Comparison of ENCODE assay signal across 24 cellular contexts in the genomic region with DNA sequence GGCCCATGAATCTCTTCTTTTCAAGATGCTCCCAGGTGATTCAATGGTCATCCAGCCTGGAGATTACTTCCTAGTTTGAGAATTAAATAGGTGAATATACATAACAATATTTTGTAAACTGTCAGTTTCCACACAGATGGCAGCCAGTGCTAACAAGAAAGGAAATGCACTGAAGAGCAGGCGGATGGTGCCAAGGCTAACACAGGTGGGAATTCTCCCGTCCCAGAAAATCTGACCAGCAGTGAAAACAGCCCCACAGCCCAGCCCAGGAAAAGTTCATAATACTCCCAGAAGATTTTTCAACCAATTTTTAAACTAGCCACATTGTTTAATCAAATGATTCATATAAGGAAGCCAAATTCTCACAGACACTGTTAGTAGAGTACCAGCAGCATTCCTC.
"Had no signal": no experiment of that assay in that cellular context is flagged by ENCODE, and none has a peak within 500 bp of the region (broad histone marks: within the 10 kb centered on the region; RNA-seq: fewer than 3 reads in every experiment).

No MANE protein-coding gene starts in this region.

- H3K36me3 ChIP-seq: MG63 had no signal

- H3K9ac ChIP-seq: SK-N-SH had no signal

- H3K4me2 ChIP-seq: SK-N-SH had no signal

- H3K27me3 ChIP-seq: MG63 had no signal

- H3K9me2 ChIP-seq: SK-N-SH had no signal

- H3K4me1 Mint-ChIP-seq: T-cell had no signal

- H3K27ac Mint-ChIP-seq: T-cell had no signal

- H3K4me3 Mint-ChIP-seq: T-cell had no signal

- H3K4me3 ChIP-seq: MG63 had no signal

- DNase-seq: IMR-90; Karpas-422; KG1; MG63; NCI-H1092; NCI-H1105 treated with DMSO at 0.1 percent for 48 hours; NCI-H1417 treated with DMSO at 0.1 percent for 48 hours; NCI-H146; NCI-H1694 treated with DMSO at 0.1 percent for 48 hours; NCI-H1930; NCI-H2081; NCI-H2107; NCI-H2227 treated with DMSO at 0.1 percent for 48 hours; NCI-H524; NCI-H526 treated with DMSO at 0.1 percent for 48 hours; NCI-H748 treated with DMSO at 0.1 percent for 48 hours; NK-92 treated with Interleukin-12 subunit alpha and Interleukin-12 subunit beta, amount 100 ng/mL, for 24 hours; OCI-M1; Right ventricle myocardium superior; RPMI8226; SIG-M5; SK-N-SH; SW 1271; T-cell had no signal

- H3K27me3 Mint-ChIP-seq: T-cell had no signal

- ATAC-seq: T-cell had no signal
